In the genomic region with DNA sequence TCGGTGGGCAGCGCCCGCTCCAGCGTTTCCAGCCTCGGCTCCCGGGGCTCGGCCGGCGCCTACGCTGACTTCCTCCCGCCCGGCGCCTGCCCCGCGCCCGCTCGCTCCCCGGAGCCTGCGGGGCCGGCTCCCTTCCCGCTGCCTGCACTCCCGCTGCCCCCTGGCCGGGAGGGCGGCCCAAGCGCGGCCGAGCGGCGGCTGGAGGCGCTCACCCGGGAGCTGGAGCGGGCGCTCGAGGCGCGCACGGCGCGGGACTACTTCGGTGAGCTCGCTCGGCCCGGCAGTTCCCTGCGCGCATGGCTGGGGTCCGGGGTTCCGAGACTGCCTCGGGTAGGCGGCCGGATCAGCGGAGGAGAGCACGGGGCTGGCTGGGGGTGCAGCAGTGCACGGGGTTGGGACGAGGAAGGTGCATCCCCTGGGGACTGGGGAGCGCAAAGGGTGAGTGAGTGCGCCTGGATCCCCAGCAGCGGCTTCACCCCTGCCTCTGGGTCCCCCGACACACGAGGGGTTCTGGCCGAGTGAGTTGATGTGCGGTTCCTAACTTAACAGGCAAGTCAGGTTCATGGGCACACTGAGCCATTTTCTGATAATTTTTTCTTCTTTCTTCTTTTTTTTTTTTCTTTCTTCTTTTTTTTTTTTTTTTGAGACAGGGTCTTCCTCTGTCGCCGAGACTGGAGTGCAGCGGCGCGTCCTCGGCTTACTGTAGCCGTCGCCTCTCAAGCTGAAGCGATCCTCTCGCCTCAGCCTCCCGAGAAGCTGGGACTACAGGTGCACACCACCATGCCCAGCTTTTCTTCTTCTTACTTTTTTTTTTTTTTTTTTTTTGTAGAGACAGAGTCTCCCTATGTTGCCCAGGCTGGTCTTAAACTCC, we compare ENCODE assay signal across 8 cellular contexts. TPM values are rescaled to one million over a fixed set of nuclear protein-coding genes. Genes with fewer than 3 reads are reported as not detected.
DNase-seq lines count a peak whose midpoint lies in the region; ATAC-seq and TF ChIP-seq lines count a peak whose summit lies in the region.

No MANE protein-coding gene starts in this region.

- TF ChIP-seq CTCF in ascending aorta (IDR thresholded peaks at IDR 0.05) (no peak), spleen (IDR thresholded peaks at IDR 0.05 in 8 of 11, conservative IDR thresholded peaks at IDR 0.05 in 3 of 11) (no peak)

- H3K4me3 ChIP-seq in ascending aorta (peak overlapping the region; percentile 88 to 98), iPS-18c (ENCODE audit: insufficient read depth, low read depth, low read length) (peak overlapping the region; percentile 73), spleen (peak overlapping the region; percentile 10 to 72 (median 48))

- DNase-seq in HK-2 (ENCODE audit: unreplicated experiment) (peak; percentile 26), ascending aorta (ENCODE audit: low spot score in 2 of 2) (peak in 1 of 2 donors; percentile 59), spleen (no peak), cortex of kidney (lab: John Stamatoyannopoulos, UW) (no peak)

- 5 to 13% (median 7%) methylated on average over 35 to 72 of the region's 72 CpGs for WGBS in spleen, 5 donors

- intact Hi-C loops in ascending aorta (cut with DNase I) = loop anchor here (2.0 to 10.0 kb wide), 5 partner anchors 18 to 308 kb away; partner anchors contain the start of genes GARRE1 and LSM14A
- intact Hi-C loops in spleen (cut with DNase I; ENCODE audit: low total_unique reads) = no loop called here

- no peaks in the 10 kb centered on the region for H3K27me3 ChIP-seq in ascending aorta
- peaks cover 0 to 48% (median 19%) of the 10 kb centered on the region in 7 donors for H3K27me3 ChIP-seq in spleen (replicated peaks in 1 of 7)

- H3K27ac ChIP-seq in ascending aorta = peak overlapping the region; percentile 66 to 95
- peak overlapping the region in 6 of 8 donors; percentile 49 to 82 (median 64) for H3K27ac ChIP-seq in spleen

- H3K9me3 ChIP-seq in ascending aorta = no peaks in the 10 kb centered on the region
- no peaks in the 10 kb centered on the region for H3K9me3 ChIP-seq in iPS-18c (ENCODE audit: control insufficient read depth, insufficient read depth, low read length)
- no peaks in the 10 kb centered on the region for H3K9me3 ChIP-seq in spleen

- H3K4me1 ChIP-seq in ascending aorta = peaks cover 6 to 20% of the 10 kb centered on the region in 2 donors
- peaks cover 0 to 39% (median 19%) of the 10 kb centered on the region in 6 donors for H3K4me1 ChIP-seq in spleen

- ATAC-seq in HG02970 (IDR thresholded peaks at IDR 0.05; ENCODE audit: low FRiP score, unreplicated experiment) = no peak
- no peak for ATAC-seq in GM19035 (IDR thresholded peaks at IDR 0.05; ENCODE audit: unreplicated experiment)
- no peak for ATAC-seq in HG02678 (IDR thresholded peaks at IDR 0.05; ENCODE audit: unreplicated experiment)

- no peak for TF ChIP-seq POLR2A in spleen (IDR thresholded peaks at IDR 0.05)

- H3K36me3 ChIP-seq in ascending aorta (no peaks in the 10 kb centered on the region), spleen (no peaks in the 10 kb centered on the region)

RNA-seq across cellular contexts. Expression of gene WTIP, which starts 1.1 kb away (rescaled TPM):
- 127 TPM for total RNA-seq in ascending aorta
- 10 to 100 TPM in 3 of 7 donors, 1 to 10 TPM in 4; 3.1 to 14.1 (median 8.9) TPM for total RNA-seq in spleen
- 1 to 10 TPM in 2 of 3 donors, under 1 TPM in 1; 0.78 to 3.8 (median 2.6) TPM for polyA plus RNA-seq in spleen

RNA-seq across cellular contexts. Expression of gene UBA2, which starts 54.4 kb away (rescaled TPM):
- total RNA-seq in ascending aorta (162 TPM), spleen (10 to 100 TPM; 55.2 to 71.9 (median 63.0) TPM)
- 10 to 100 TPM; 44.6 to 67.5 (median 62.2) TPM for polyA plus RNA-seq in spleen
